In genomic region chr20:47654370-47654769, GRCh38 we compare ENCODE assay signal across 22 cellular contexts.
"Had no signal": no experiment of that assay in that cellular context is flagged by ENCODE, and none has a peak within 500 bp of the region (broad histone marks: within the 10 kb centered on the region; RNA-seq: fewer than 3 reads in every experiment).

No MANE protein-coding gene starts in this region.

- H3K27me3 Mint-ChIP-seq: activated CD4-positive, alpha-beta memory T cell treated with anti-CD3 and anti-CD28 coated beads for 36 hours; activated CD8-positive, alpha-beta memory T cell treated with anti-CD3 and anti-CD28 coated beads, Interleukin-2, amount 10 ng/mL, durations not matched to agents 7 days and 5 days; activated naive CD4-positive, alpha-beta T cell treated with anti-CD3 and anti-CD28 coated beads, Interleukin-2, amount 10 ng/mL, durations not matched to agents 7 days and 5 days; activated naive CD8-positive, alpha-beta T cell treated with anti-CD3 and anti-CD28 coated beads, Interleukin-2, amount 50 U/mL, for 24 hours; brain; stimulated activated naive CD8-positive, alpha-beta T cell treated with anti-CD3 and anti-CD28 coated beads, Interleukin-15, amount 100 ng/mL, for 72 hours; type B pancreatic cell had no signal

- H3K27me3 ChIP-seq: colonic mucosa, left lung, suprapubic skin had no signal

- H3K4me1 Mint-ChIP-seq: activated CD8-positive, alpha-beta memory T cell treated with anti-CD3 and anti-CD28 coated beads, Interleukin-2, amount 10 ng/mL, durations not matched to agents 7 days and 5 days; activated naive CD4-positive, alpha-beta T cell treated with anti-CD3 and anti-CD28 coated beads, Interleukin-2, amount 10 ng/mL, durations not matched to agents 7 days and 5 days; activated naive CD8-positive, alpha-beta T cell treated with anti-CD3 and anti-CD28 coated beads, Interleukin-2, amount 50 U/mL, for 24 hours; stimulated activated naive CD8-positive, alpha-beta T cell treated with anti-CD3 and anti-CD28 coated beads, Interleukin-15, amount 100 ng/mL, for 72 hours had no signal

- H3K4me3 ChIP-seq: colonic mucosa, left lung, prostate gland, suprapubic skin had no signal

- H3K27ac ChIP-seq: colonic mucosa, left lung, prostate gland, suprapubic skin had no signal

- H3K4me3 Mint-ChIP-seq: activated CD4-positive, alpha-beta memory T cell treated with anti-CD3 and anti-CD28 coated beads for 36 hours; activated CD8-positive, alpha-beta memory T cell treated with anti-CD3 and anti-CD28 coated beads, Interleukin-2, amount 10 ng/mL, durations not matched to agents 7 days and 5 days; activated naive CD4-positive, alpha-beta T cell treated with anti-CD3 and anti-CD28 coated beads, Interleukin-2, amount 10 ng/mL, durations not matched to agents 7 days and 5 days; activated naive CD8-positive, alpha-beta T cell treated with anti-CD3 and anti-CD28 coated beads, Interleukin-2, amount 50 U/mL, for 24 hours; brain; nephron progenitor cell; stimulated activated naive CD8-positive, alpha-beta T cell treated with anti-CD3 and anti-CD28 coated beads, Interleukin-15, amount 100 ng/mL, for 72 hours; type B pancreatic cell had no signal

- H3K9me3 ChIP-seq: colonic mucosa, left lung, prostate gland, suprapubic skin had no signal

- H3K27ac Mint-ChIP-seq: activated CD8-positive, alpha-beta memory T cell treated with anti-CD3 and anti-CD28 coated beads, Interleukin-2, amount 10 ng/mL, durations not matched to agents 7 days and 5 days; activated naive CD4-positive, alpha-beta T cell treated with anti-CD3 and anti-CD28 coated beads, Interleukin-2, amount 10 ng/mL, durations not matched to agents 7 days and 5 days; activated naive CD8-positive, alpha-beta T cell treated with anti-CD3 and anti-CD28 coated beads, Interleukin-2, amount 50 U/mL, for 24 hours; nephron progenitor cell; type B pancreatic cell had no signal

- H3K4me1 ChIP-seq: colonic mucosa, left lung, prostate gland, suprapubic skin had no signal

- DNase-seq: activated CD4-positive, alpha-beta memory T cell treated with anti-CD3 and anti-CD28 coated beads for 36 hours; activated CD4-positive, CD25-positive, alpha-beta regulatory T cell treated with anti-CD3 and anti-CD28 coated beads, Interleukin-2, amount 50 U/mL, for 72 hours; activated CD8-positive, alpha-beta memory T cell treated with anti-CD3 and anti-CD28 coated beads, Interleukin-2, amount 10 ng/mL, durations not matched to agents 7 days and 5 days; activated effector memory CD4-positive, alpha-beta T cell treated with Interleukin-2 at 50 U/mL for 16 hours; activated naive CD4-positive, alpha-beta T cell treated with anti-CD3 and anti-CD28 coated beads, Interleukin-2, amount 10 ng/mL, durations not matched to agents 7 days and 5 days; activated naive CD8-positive, alpha-beta T cell treated with anti-CD3 and anti-CD28 coated beads, Interleukin-2, amount 50 U/mL, for 24 hours; anterior cingulate cortex; central memory CD4-positive, alpha-beta T cell; colonic mucosa; erythroblast; foreskin melanocyte; hypothalamus; left lung; nephron progenitor cell; right cardiac atrium; stimulated activated CD4-positive, alpha-beta T cell treated with anti-CD3 and anti-CD28 coated beads, Interleukin-2, amount 100 ng/mL, for 24 hours; stimulated activated naive CD8-positive, alpha-beta T cell treated with anti-CD3 and anti-CD28 coated beads, Interleukin-15, amount 100 ng/mL, for 72 hours; T1000 had no signal

- H3K9me3 Mint-ChIP-seq: activated CD4-positive, alpha-beta memory T cell treated with anti-CD3 and anti-CD28 coated beads for 36 hours; activated naive CD4-positive, alpha-beta T cell treated with anti-CD3 and anti-CD28 coated beads, Interleukin-2, amount 10 ng/mL, durations not matched to agents 7 days and 5 days; activated naive CD8-positive, alpha-beta T cell treated with anti-CD3 and anti-CD28 coated beads, Interleukin-2, amount 50 U/mL, for 24 hours; brain; nephron progenitor cell; stimulated activated naive CD8-positive, alpha-beta T cell treated with anti-CD3 and anti-CD28 coated beads, Interleukin-15, amount 100 ng/mL, for 72 hours; type B pancreatic cell had no signal
